24 cellular contexts compared by ENCODE assay signal in genomic region chr6:163815796-163816195, GRCh38.
DNase-seq lines count a peak whose midpoint lies in the region; FAIRE-seq and TF ChIP-seq lines count a peak whose summit lies in the region.
"Had no signal": no experiment of that assay in that cellular context is flagged by ENCODE, and none has a peak within 500 bp of the region (broad histone marks: within the 10 kb centered on the region; RNA-seq: fewer than 3 reads in every experiment).

No MANE protein-coding gene starts in this region.

- intact Hi-C loops in esophagus muscularis mucosa (cut with DNase I), result loop anchor here (10.0 kb wide), 1 partner anchor 391 kb away; no protein-coding TSS in a partner anchor

- H4K20me1 ChIP-seq in osteoblast (ENCODE audit: insufficient read depth, low read length), result no peaks in the 10 kb centered on the region
- H4K20me1 ChIP-seq: BLaER1 had no signal

- no peaks in the 10 kb centered on the region for H3K79me2 ChIP-seq in osteoblast (ENCODE audit: insufficient read depth, low read length)

- no peak for TF ChIP-seq EP300 in esophagus muscularis mucosa (IDR thresholded peaks at IDR 0.05)

- DNase-seq in GM12892 (ENCODE audit: insufficient read length) (no peak), esophagus muscularis mucosa (ENCODE audit: extremely low spot score) (peak; percentile 75), HAP-1 (ENCODE audit: low spot score in 2 of 2) (no peak), osteoblast (ENCODE audit: insufficient read length, low spot score, missing footprints) (no peak), RKO (ENCODE audit: low spot score) (no peak)
- DNase-seq: 8988T; ACHN; C1 segment of cervical spinal cord; CD4-positive, alpha-beta memory T cell; CD4-positive, CD25-positive, alpha-beta regulatory T cell; CD8-positive, alpha-beta memory T cell; COR-L47; DMS 273 treated with DMSO at 0.1 percent for 48 hours; DMS153; DMS53; DMS79; DND-41; EL; GDM1 had no signal

- no peak overlapping the region for H3K4me2 ChIP-seq in osteoblast (ENCODE audit: insufficient read depth, low read length)

- TF ChIP-seq POLR2A in GM12892 (IDR thresholded peaks at IDR 0.05; ENCODE audit: low read depth, low read length) (no peak), esophagus muscularis mucosa (IDR thresholded peaks at IDR 0.05; ENCODE audit: low read depth) (no peak)

- no peaks in the 10 kb centered on the region for H3K9me3 ChIP-seq in esophagus muscularis mucosa
- no peaks in the 10 kb centered on the region for H3K9me3 ChIP-seq in HAP-1
- H3K9me3 ChIP-seq in osteoblast (ENCODE audit: low read depth, low read length), result no peaks in the 10 kb centered on the region
- H3K9me3 ChIP-seq: BE2C, BLaER1 had no signal

- H3K27me3 ChIP-seq in esophagus muscularis mucosa, result no peaks in the 10 kb centered on the region
- H3K27me3 ChIP-seq in HAP-1 (ENCODE audit: low read depth), result no peaks in the 10 kb centered on the region
- H3K27me3 ChIP-seq in osteoblast (ENCODE audit: insufficient read depth, low read length), result no peaks in the 10 kb centered on the region
- H3K27me3 ChIP-seq: BE2C, BLaER1 had no signal

- H3K4me1 ChIP-seq in esophagus muscularis mucosa (peaks cover 5 to 8% (median 6%) of the 10 kb centered on the region in 4 donors), HAP-1 (peaks cover 4% of the 10 kb centered on the region; the same call in 1 of the 2 replicates), osteoblast (ENCODE audit: insufficient read depth, low read length) (no peaks in the 10 kb centered on the region)

- H2AFZ ChIP-seq in osteoblast (ENCODE audit: low read length), result no peak overlapping the region

- H3K27ac ChIP-seq in esophagus muscularis mucosa (replicated peaks in 1 of 4) (no peak overlapping the region), osteoblast (ENCODE audit: low read depth, low read length) (no peak overlapping the region)
- H3K27ac ChIP-seq: BLaER1 had no signal

- in situ Hi-C loops in HAP-1 (cut with MboI; ENCODE audit: low sequenced_read_pairs), result no loop called here

- no peak for TF ChIP-seq CTCF in esophagus muscularis mucosa (IDR thresholded peaks at IDR 0.05)
- no peak for TF ChIP-seq CTCF in osteoblast (IDR thresholded peaks at IDR 0.05; ENCODE audit: extremely low read depth, low read depth, low read length)

- H3K4me3 ChIP-seq in esophagus muscularis mucosa, result no peak overlapping the region
- no peak overlapping the region for H3K4me3 ChIP-seq in HAP-1
- H3K4me3 ChIP-seq in osteoblast (ENCODE audit: insufficient read depth, low read length), result no peak overlapping the region
- H3K4me3 ChIP-seq: BLaER1, GM12878 had no signal

- WGBS in esophagus muscularis mucosa, result 96% methylated on average over 2 of the region's 2 CpGs

- H3K36me3 ChIP-seq in esophagus muscularis mucosa (no peaks in the 10 kb centered on the region), HAP-1 (replicated peaks) (no peaks in the 10 kb centered on the region), osteoblast (ENCODE audit: insufficient read depth, low read length) (no peaks in the 10 kb centered on the region)
- H3K36me3 ChIP-seq: BE2C, BLaER1 had no signal

- FAIRE-seq in GM12892 (lab: Jason Lieb, UNC), result peak; percentile 42
- FAIRE-seq: A204.1, GM12878, GM19239 had no signal
